ENCODE assay signal across 10 cellular contexts in genomic region chr9:16721972-16722371, GRCh38.
DNase-seq lines count a peak whose midpoint lies in the region; ATAC-seq and TF ChIP-seq lines count a peak whose summit lies in the region.
"Had no signal": no experiment of that assay in that cellular context is flagged by ENCODE, and none has a peak within 500 bp of the region (broad histone marks: within the 10 kb centered on the region; RNA-seq: fewer than 3 reads in every experiment).

No MANE protein-coding gene starts in this region.

- H3K4me1 ChIP-seq in muscle layer of colon (ENCODE audit: insufficient read depth, low read length), result peaks cover 66% of the 10 kb centered on the region
- peaks cover 32% of the 10 kb centered on the region for H3K4me1 ChIP-seq in vagina

- TF ChIP-seq POLR2A in vagina (IDR thresholded peaks at IDR 0.05), result no peak

- H3K4me3 ChIP-seq in muscle layer of colon (ENCODE audit: low read depth in 1 of 2, low read length in 2 of 2) (peak overlapping the region; percentile 7 to 25), vagina (peak overlapping the region in 1 of 2 donors; percentile 2)

- peak overlapping the region; percentile 36 for H3K27ac ChIP-seq in muscle layer of colon (ENCODE audit: low read depth, low read length)
- peak overlapping the region; percentile 49 for H3K27ac ChIP-seq in vagina

- H3K27me3 ChIP-seq in muscle layer of colon (ENCODE audit: control insufficient read depth in 1 of 2, insufficient read depth in 2 of 2, low read length in 2 of 2) (no peaks in the 10 kb centered on the region), vagina (no peaks in the 10 kb centered on the region)

- H3K36me3 ChIP-seq in muscle layer of colon (ENCODE audit: insufficient read depth, low read length) (no peaks in the 10 kb centered on the region), vagina (no peaks in the 10 kb centered on the region)

- no peaks in the 10 kb centered on the region for H3K9me3 ChIP-seq in muscle layer of colon (ENCODE audit: low read length)
- H3K9me3 ChIP-seq in vagina, result no peaks in the 10 kb centered on the region

- no peak for TF ChIP-seq CTCF in vagina (IDR thresholded peaks at IDR 0.05)

- H3K9ac ChIP-seq in muscle layer of colon (ENCODE audit: low read length), result no peak overlapping the region

- ATAC-seq in Right ventricle myocardium inferior (peak; percentile 84), GM19351 (IDR thresholded peaks at IDR 0.05; ENCODE audit: unreplicated experiment) (no peak)
- ATAC-seq: stimulated activated naive CD8-positive, alpha-beta T cell treated with anti-CD3 and anti-CD28 coated beads, Interleukin-15, Interleukin-2, amounts not matched to agents 100 U/mL and 50 U/mL, for 24 hours had no signal

- DNase-seq in Right ventricle myocardium inferior (ENCODE audit: missing footprints) (peak; percentile 33), cardiac septum (ENCODE audit: low spot score) (no peak), fibroblast of gingiva (ENCODE audit: low read depth) (peak; percentile 53), vagina (ENCODE audit: extremely low spot score in 2 of 2) (peak in 1 of 2 donors; percentile 96), NCI-H187 (lab: John Stamatoyannopoulos, UW) (no peak)
- no peak for DNase-seq in stimulated activated CD4-positive, alpha-beta T cell treated with anti-CD3 and anti-CD28 coated beads, Interleukin-4, amount 100 ng/mL, for 4 hours
- DNase-seq: stimulated activated naive CD8-positive, alpha-beta T cell treated with anti-CD3 and anti-CD28 coated beads, Interleukin-15, Interleukin-2, amounts not matched to agents 100 U/mL and 50 U/mL, for 24 hours; T-helper 9 cell had no signal

- intact Hi-C loops in Right ventricle myocardium inferior (cut with DNase I), result no loop called here
- intact Hi-C loops in cardiac septum (cut with DNase I), result loop anchor here (10.0 kb wide), 1 partner anchor 527 kb away; no protein-coding TSS in a partner anchor
- intact Hi-C loops in vagina (cut with DNase I), result no loop called here

Comparison
In these comparisons a context has a peak if more than half of its experiments do, and no peak if none do; other contexts are left out.
1. DNase-seq: peak in Right ventricle myocardium inferior (single experiment) and fibroblast of gingiva (single experiment); none in cardiac septum (single experiment), stimulated activated CD4-positive, alpha-beta T cell treated with anti-CD3 and anti-CD28 coated beads, Interleukin-4, amount 100 ng/mL, for 4 hours (0 of 2) and NCI-H187 (0 of 2).